In genomic region chr16:28534542-28535373, GRCh38 we compare ENCODE assay signal across 6 cellular contexts. TPM values are rescaled to one million over a fixed set of nuclear protein-coding genes. Genes with fewer than 3 reads are reported as not detected.
DNase-seq lines count a peak whose midpoint lies in the region; ATAC-seq and TF ChIP-seq lines count a peak whose summit lies in the region.

No MANE protein-coding gene starts in this region.

- TF ChIP-seq POLR2A in gastrocnemius medialis (IDR thresholded peaks at IDR 0.05), result peak; percentile 43

- no peaks in the 10 kb centered on the region for H3K9me3 ChIP-seq in gastrocnemius medialis

- DNase-seq in NOMO-1 treated with DMSO at 0.1 percent for 48 hours (lab: John Stamatoyannopoulos, UW; ENCODE audit: unreplicated experiment), result peak; percentile 99
- peak; percentile 41 for DNase-seq in choroid plexus epithelial cell (ENCODE audit: low read depth)
- DNase-seq in gastrocnemius medialis, result peak; percentile 86 to 94
- DNase-seq in mesenteric fat pad (ENCODE audit: low spot score), result no peak
- no peak for DNase-seq in RPMI8226

- H3K27me3 ChIP-seq in gastrocnemius medialis, result no peaks in the 10 kb centered on the region

- peaks cover 29 to 56% of the 10 kb centered on the region in 2 donors for H3K4me1 ChIP-seq in gastrocnemius medialis

- ATAC-seq in gastrocnemius medialis (peak; percentile 65 to 73), HG02759 (IDR thresholded peaks at IDR 0.05; ENCODE audit: unreplicated experiment) (no peak)

- intact Hi-C loops in gastrocnemius medialis (cut with DNase I; ENCODE audit: low total_unique reads), result loop anchor here (5.0 to 10.0 kb wide), 4 partner anchors 340 to 1330 kb away; partner anchors contain the start of genes ATP2A1, KDM8 and MAZ

- peaks cover 0 to 10% of the 10 kb centered on the region in 2 donors for H3K36me3 ChIP-seq in gastrocnemius medialis

- H3K4me3 ChIP-seq in choroid plexus epithelial cell (ENCODE audit: low read depth, low read length) (no peak overlapping the region), gastrocnemius medialis (peak overlapping the region in 1 of 4 donors; percentile 7)

- no peak for TF ChIP-seq CTCF in choroid plexus epithelial cell (conservative IDR thresholded peaks at IDR 0.05; ENCODE audit: low read depth, low read length)
- TF ChIP-seq CTCF in gastrocnemius medialis (IDR thresholded peaks at IDR 0.05 in 4 of 5, conservative IDR thresholded peaks at IDR 0.05 in 1 of 5), result no peak

- in situ Hi-C loops in gastrocnemius medialis (cut with MboI; ENCODE audit: low sequenced_read_pairs in 4 of 4), result loop anchor here in 1 of 4 donors (25.0 kb wide), 1 partner anchor 303 kb away; the partner anchor contains the start of gene TUFM

- peak overlapping the region; percentile 98 to 99 (median 99) for H3K27ac ChIP-seq in gastrocnemius medialis

RNA-seq across cellular contexts. Expression of gene NUPR1, which starts 4.0 kb away (rescaled TPM):
- total RNA-seq in gastrocnemius medialis (10 to 100 TPM; 18.7 to 44.3 (median 22.6) TPM), mesenteric fat pad (116 TPM)

RNA-seq across cellular contexts. Expression of gene SGF29, which starts 19.0 kb away (rescaled TPM):
- total RNA-seq in gastrocnemius medialis (10 to 100 TPM; 35.1 to 50.4 (median 41.9) TPM), mesenteric fat pad (16.6 TPM)

RNA-seq across cellular contexts. Expression of gene IL27, which starts 28.1 kb away (rescaled TPM):
- total RNA-seq in gastrocnemius medialis (not detected), mesenteric fat pad (not detected)

RNA-seq across cellular contexts. Expression of gene APOBR, which starts 40.3 kb away (rescaled TPM):
- 1 to 10 TPM in 1 of 4 donors, under 1 TPM in 3; 0.15 to 1.4 (median 0.54) TPM for total RNA-seq in gastrocnemius medialis
- total RNA-seq in mesenteric fat pad, result 4.1 TPM

RNA-seq across cellular contexts. Expression of gene CLN3, which starts 42.9 kb away (rescaled TPM):
- total RNA-seq in gastrocnemius medialis, result 10 to 100 TPM; 11.0 to 20.6 (median 18.8) TPM
- total RNA-seq in mesenteric fat pad, result 25.2 TPM

Comparison
In these comparisons a context has a peak if more than half of its experiments do, and no peak if none do; other contexts are left out.
1. DNase-seq: peak in NOMO-1 treated with DMSO at 0.1 percent for 48 hours (single experiment), choroid plexus epithelial cell (single experiment) and gastrocnemius medialis (2 of 2); none in mesenteric fat pad (single experiment) and RPMI8226 (single experiment).